ENCODE assay signal across 14 cellular contexts in the genomic region with DNA sequence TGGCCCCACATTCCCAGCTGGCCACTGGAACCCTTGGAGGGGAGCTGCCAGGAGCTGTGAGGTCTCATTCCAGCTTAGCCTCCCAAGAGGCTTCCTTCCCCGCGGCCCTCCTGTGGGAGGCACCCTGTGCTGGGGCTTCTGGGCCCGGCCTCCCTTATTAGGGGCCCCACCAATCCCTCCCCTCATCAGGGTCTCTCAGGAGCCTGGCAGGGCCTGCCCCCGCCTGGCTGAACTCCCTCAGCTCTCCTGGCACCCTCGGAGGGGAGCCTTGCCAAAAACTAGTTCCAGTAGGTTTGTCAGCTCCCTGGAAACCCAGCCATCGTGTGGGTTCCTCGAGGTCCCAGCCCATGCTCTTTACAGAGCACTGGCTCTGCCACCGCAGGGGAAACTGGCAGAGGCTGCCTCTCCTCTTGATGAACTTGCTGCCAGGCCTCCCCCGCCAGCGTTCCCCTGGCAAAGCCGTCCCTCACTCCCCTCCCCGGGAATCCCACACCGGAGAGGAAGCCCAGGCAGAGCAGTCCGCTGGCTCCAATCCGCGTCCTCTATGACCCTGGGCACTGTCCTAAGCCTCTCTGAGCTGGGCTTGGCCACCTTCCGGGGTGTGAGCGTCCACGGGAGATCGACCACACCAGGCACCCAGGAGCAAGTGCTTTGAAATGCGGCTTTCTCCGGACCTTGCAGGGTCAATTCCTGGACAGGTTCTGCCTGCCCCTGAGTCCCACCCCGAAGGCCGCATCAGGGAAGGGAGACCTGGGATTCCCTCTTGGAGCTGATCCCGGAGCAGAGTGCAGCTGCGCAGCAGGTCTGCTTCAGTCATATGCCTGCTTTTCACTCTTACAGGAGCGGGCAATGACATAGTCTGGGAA.
DNase-seq lines count a peak whose midpoint lies in the region; ATAC-seq, FAIRE-seq and TF ChIP-seq lines count a peak whose summit lies in the region.
"Had no signal": no experiment of that assay in that cellular context is flagged by ENCODE, and none has a peak within 500 bp of the region (broad histone marks: within the 10 kb centered on the region; RNA-seq: fewer than 3 reads in every experiment).

No MANE protein-coding gene starts in this region.

- H3K27ac ChIP-seq in kidney (ENCODE audit: low read depth in 2 of 2, low read length in 2 of 2) (no peak overlapping the region), skeletal muscle tissue (ENCODE audit: low read depth, low read length) (no peak overlapping the region)

- ATAC-seq in HG03432 (IDR thresholded peaks at IDR 0.05; ENCODE audit: unreplicated experiment): no peak
- ATAC-seq: T-helper 17 cell had no signal

- DNase-seq in NCI-H1092 treated with DMSO at 0.1 percent for 48 hours (lab: John Stamatoyannopoulos, UW) (peak; percentile 10), NCI-H1092 (lab: John Stamatoyannopoulos, UW) (no peak), bronchial epithelial cell (ENCODE audit: low read depth) (peak; percentile 32), kidney (peak; percentile 71), COLO829 (ENCODE audit: low spot score) (no peak)
- DNase-seq in stimulated activated CD4-positive, alpha-beta T cell treated with anti-CD3 and anti-CD28 coated beads, Interleukin-4, amount 100 ng/mL, for 1 hour: no peak
- DNase-seq: 8988T; central memory CD4-positive, alpha-beta T cell; NCI-H1105 treated with DMSO at 0.1 percent for 48 hours; T-helper 17 cell had no signal

- H3K9ac ChIP-seq in kidney (ENCODE audit: low read length in 2 of 2) (no peak overlapping the region), skeletal muscle tissue (ENCODE audit: low read depth in 1 of 3, low read length in 3 of 3) (peak overlapping the region in 2 of 3 donors; percentile 13 to 73)

- H3K27me3 ChIP-seq in bronchial epithelial cell (ENCODE audit: control insufficient read depth, insufficient read depth, low read length) (no peaks in the 10 kb centered on the region), skeletal muscle tissue (ENCODE audit: control insufficient read depth in 3 of 3, insufficient read depth in 3 of 3, low read length in 3 of 3) (peaks cover 6 to 10% (median 7%) of the 10 kb centered on the region in 3 donors)

- H3K4me1 ChIP-seq in kidney (ENCODE audit: control insufficient read depth in 1 of 2, insufficient read depth in 1 of 2, low read depth in 1 of 2, low read length in 2 of 2) (peaks cover 0 to 4% of the 10 kb centered on the region in 2 donors), skeletal muscle tissue (ENCODE audit: control insufficient read depth in 3 of 3, insufficient read depth in 3 of 3, low read length in 3 of 3) (peaks cover 18 to 29% (median 19%) of the 10 kb centered on the region in 3 donors)

- H3K4me3 ChIP-seq in bronchial epithelial cell (ENCODE audit: low read depth, low read length) (peak overlapping the region; percentile 54), kidney (ENCODE audit: low read length in 2 of 2) (no peak overlapping the region), skeletal muscle tissue (ENCODE audit: low read length in 3 of 3) (peak overlapping the region; percentile 20 to 71 (median 39))
- H3K4me3 ChIP-seq: lung had no signal

- FAIRE-seq in bronchial epithelial cell (lab: Jason Lieb, UNC): no peak
- FAIRE-seq in kidney (lab: Jason Lieb, UNC): no peak
- FAIRE-seq: GM12891 had no signal

- H3K9me3 ChIP-seq in kidney (ENCODE audit: control insufficient read depth in 1 of 2, low read length in 2 of 2): no peaks in the 10 kb centered on the region
- H3K9me3 ChIP-seq in skeletal muscle tissue (ENCODE audit: control insufficient read depth in 3 of 3, low read length in 3 of 3): no peaks in the 10 kb centered on the region

- H3K36me3 ChIP-seq in bronchial epithelial cell (ENCODE audit: control insufficient read depth, insufficient read depth, low read length) (no peaks in the 10 kb centered on the region), kidney (ENCODE audit: control insufficient read depth in 1 of 2, insufficient read depth in 2 of 2, low read length in 2 of 2) (no peaks in the 10 kb centered on the region), skeletal muscle tissue (ENCODE audit: control insufficient read depth in 3 of 3, insufficient read depth in 3 of 3, low read length in 3 of 3) (no peaks in the 10 kb centered on the region)

- intact Hi-C loops in kidney (cut with DNase I): no loop called here

- TF ChIP-seq CTCF in bronchial epithelial cell (IDR thresholded peaks at IDR 0.05; ENCODE audit: insufficient read depth, low read length, severe bottlenecking) (no peak), kidney (IDR thresholded peaks at IDR 0.05; ENCODE audit: borderline replicate concordance, extremely low read depth, insufficient read depth) (no peak)

Comparison
In these comparisons a context has a peak if more than half of its experiments do, and no peak if none do; other contexts are left out.
1. DNase-seq: peak in NCI-H1092 treated with DMSO at 0.1 percent for 48 hours (single experiment), bronchial epithelial cell (single experiment) and kidney (single experiment); none in NCI-H1092 (single experiment), COLO829 (single experiment) and stimulated activated CD4-positive, alpha-beta T cell treated with anti-CD3 and anti-CD28 coated beads, Interleukin-4, amount 100 ng/mL, for 1 hour (single experiment).
2. H3K4me3 ChIP-seq: peak in bronchial epithelial cell (single experiment) and skeletal muscle tissue (3 of 3); none in kidney (0 of 2).
3. H3K9ac ChIP-seq: peak in skeletal muscle tissue (2 of 3); none in kidney (0 of 2).